ENCODE assay signal across 8 cellular contexts in the genomic region with DNA sequence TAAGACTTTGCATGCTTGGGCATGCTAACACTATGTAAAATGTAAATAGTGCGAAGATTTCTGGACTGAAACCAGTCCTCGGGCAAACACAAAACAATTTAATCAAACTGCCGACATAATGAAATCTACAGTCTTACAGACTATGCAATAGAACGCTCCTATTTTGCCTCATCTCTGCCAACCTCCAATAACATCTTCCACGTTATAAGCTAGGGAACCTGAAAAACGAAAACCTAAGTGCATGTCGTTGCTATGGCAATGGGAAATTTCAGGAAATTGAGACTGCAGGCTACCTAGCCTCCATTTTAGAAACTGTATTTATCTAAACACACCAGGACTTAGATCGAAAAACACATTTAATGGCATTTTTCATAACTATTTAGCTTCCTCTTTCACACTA. TPM values are rescaled to one million over a fixed set of nuclear protein-coding genes. Genes with fewer than 3 reads are reported as not detected.
DNase-seq lines count a peak whose midpoint lies in the region; ATAC-seq and TF ChIP-seq lines count a peak whose summit lies in the region.

No MANE protein-coding gene starts in this region.

- H3K27me3 Mint-ChIP-seq in T-helper 1 cell treated with Interleukin-12 subunit alpha and Interleukin-12 subunit beta and Interleukin-4 antibody, amounts not matched to agents 30 μg/mL and 1 μg/mL, for 36 hours (ENCODE audit: low read depth), result no peaks in the 10 kb centered on the region

- in situ Hi-C loops in brain microvascular endothelial cell (cut with HindIII; ENCODE audit: low pct_ligation_motif_present, low sequenced_read_pairs), result no loop called here

- WGBS in right lobe of liver (ENCODE audit: insufficient coverage, low coverage, low lambda C conversion rate, missing lambda C conversion rate), result 1% methylated on average over 8 of the region's 8 CpGs
- WGBS in upper lobe of left lung, 2 donors, result 15 to 16% methylated on average over 8 of the region's 8 CpGs

- no peak for TF ChIP-seq POLR2A in right lobe of liver (IDR thresholded peaks at IDR 0.05)
- no peak for TF ChIP-seq POLR2A in upper lobe of left lung (IDR thresholded peaks at IDR 0.05)

- no peak for TF ChIP-seq EP300 in upper lobe of left lung (IDR thresholded peaks at IDR 0.05)

- no peaks in the 10 kb centered on the region for H3K9me3 Mint-ChIP-seq in T-helper 1 cell treated with Interleukin-12 subunit alpha and Interleukin-12 subunit beta and Interleukin-4 antibody, amounts not matched to agents 30 μg/mL and 1 μg/mL, for 36 hours

- H3K36me3 ChIP-seq in brain microvascular endothelial cell (replicated peaks) (no peaks in the 10 kb centered on the region), right lobe of liver (no peaks in the 10 kb centered on the region), upper lobe of left lung (no peaks in the 10 kb centered on the region)

- ATAC-seq in right lobe of liver, result peak in 3 of 4 donors; percentile 3 to 24 (median 6)
- ATAC-seq in upper lobe of left lung (ENCODE audit: low FRiP score in 2 of 2), result no peak
- ATAC-seq in GM21786 (IDR thresholded peaks at IDR 0.05; ENCODE audit: unreplicated experiment), result no peak

- H3K27me3 ChIP-seq in brain microvascular endothelial cell (replicated peaks) (no peaks in the 10 kb centered on the region), right lobe of liver (no peaks in the 10 kb centered on the region), upper lobe of left lung (no peaks in the 10 kb centered on the region)

- peak overlapping the region; percentile 100 for H3K4me3 Mint-ChIP-seq in T-helper 1 cell treated with Interleukin-12 subunit alpha and Interleukin-12 subunit beta and Interleukin-4 antibody, amounts not matched to agents 30 μg/mL and 1 μg/mL, for 36 hours

- H3K27ac Mint-ChIP-seq in T-helper 1 cell treated with Interleukin-12 subunit alpha and Interleukin-12 subunit beta and Interleukin-4 antibody, amounts not matched to agents 30 μg/mL and 1 μg/mL, for 36 hours, result peak overlapping the region; percentile 98

- peak overlapping the region; percentile 89 for H3K27ac ChIP-seq in brain microvascular endothelial cell
- H3K27ac ChIP-seq in right lobe of liver, result peak overlapping the region; percentile 5 to 79 (median 77)
- H3K27ac ChIP-seq in upper lobe of left lung, result peak overlapping the region in 1 of 4 donors; percentile 85

- H3K4me1 Mint-ChIP-seq in T-helper 1 cell treated with Interleukin-12 subunit alpha and Interleukin-12 subunit beta and Interleukin-4 antibody, amounts not matched to agents 30 μg/mL and 1 μg/mL, for 36 hours (ENCODE audit: low read depth), result peaks cover 35% of the 10 kb centered on the region

- intact Hi-C loops in right lobe of liver (cut with DNase I), result loop anchor here in 1 of 2 donors (10.0 kb wide), 1 partner anchor 535 kb away; no protein-coding TSS in a partner anchor

- H3K4me1 ChIP-seq in right lobe of liver (peaks cover 0 to 22% (median 3%) of the 10 kb centered on the region in 4 donors), upper lobe of left lung (peaks cover 13 to 32% (median 26%) of the 10 kb centered on the region in 4 donors)

- no peak for DNase-seq in T-helper 1 cell
- DNase-seq in NCI-H526 (lab: John Stamatoyannopoulos, UW), result peak; percentile 36 to 47
- DNase-seq in brain microvascular endothelial cell, result peak; percentile 38
- DNase-seq in right lobe of liver, result no peak
- DNase-seq in upper lobe of left lung, result no peak
- no peak for DNase-seq in stimulated activated CD4-positive, alpha-beta T cell treated with anti-CD3 and anti-CD28 coated beads, Interleukin-2, amount 100 ng/mL, for 24 hours

- TF ChIP-seq CTCF in brain microvascular endothelial cell (IDR thresholded peaks at IDR 0.05; ENCODE audit: low read depth, low read length, missing control alignments) (no peak), right lobe of liver (IDR thresholded peaks at IDR 0.05) (no peak), upper lobe of left lung (IDR thresholded peaks at IDR 0.05) (no peak)

- H3K9me3 ChIP-seq in right lobe of liver (no peaks in the 10 kb centered on the region), upper lobe of left lung (no peaks in the 10 kb centered on the region)

- peaks cover 19% of the 10 kb centered on the region for H3K36me3 Mint-ChIP-seq in T-helper 1 cell treated with Interleukin-12 subunit alpha and Interleukin-12 subunit beta and Interleukin-4 antibody, amounts not matched to agents 30 μg/mL and 1 μg/mL, for 36 hours (ENCODE audit: low read depth)

- H3K4me3 ChIP-seq in brain microvascular endothelial cell (ENCODE audit: low read depth, low read length) (peak overlapping the region; percentile 95), right lobe of liver (peak overlapping the region; percentile 65 to 82 (median 77)), upper lobe of left lung (peak overlapping the region; percentile 67 to 89 (median 79))

RNA-seq across cellular contexts. Expression of a gene that starts 1.1 kb away (rescaled TPM):
- total RNA-seq in right lobe of liver (10 to 100 TPM; 11.5 to 14.0 (median 12.0) TPM), upper lobe of left lung (10 to 100 TPM in 5 of 6 donors, 1 to 10 TPM in 1; 7.3 to 19.4 (median 16.4) TPM)

Comparison
In these comparisons a context has a peak if more than half of its experiments do, and no peak if none do; other contexts are left out.
1. DNase-seq: peak in NCI-H526 (2 of 2) and brain microvascular endothelial cell (single experiment); none in T-helper 1 cell (0 of 5), right lobe of liver (0 of 3), upper lobe of left lung (0 of 2) and stimulated activated CD4-positive, alpha-beta T cell treated with anti-CD3 and anti-CD28 coated beads, Interleukin-2, amount 100 ng/mL, for 24 hours (0 of 2).
2. ATAC-seq: peak in right lobe of liver (3 of 4); none in upper lobe of left lung (0 of 2) and GM21786 (single experiment).
3. Peak in every context shown above with its lines, with median percentiles within 50 percentile points of each other: H3K4me3 ChIP-seq.